Comparison of ENCODE assay signal across 9 cellular contexts in the genomic region with DNA sequence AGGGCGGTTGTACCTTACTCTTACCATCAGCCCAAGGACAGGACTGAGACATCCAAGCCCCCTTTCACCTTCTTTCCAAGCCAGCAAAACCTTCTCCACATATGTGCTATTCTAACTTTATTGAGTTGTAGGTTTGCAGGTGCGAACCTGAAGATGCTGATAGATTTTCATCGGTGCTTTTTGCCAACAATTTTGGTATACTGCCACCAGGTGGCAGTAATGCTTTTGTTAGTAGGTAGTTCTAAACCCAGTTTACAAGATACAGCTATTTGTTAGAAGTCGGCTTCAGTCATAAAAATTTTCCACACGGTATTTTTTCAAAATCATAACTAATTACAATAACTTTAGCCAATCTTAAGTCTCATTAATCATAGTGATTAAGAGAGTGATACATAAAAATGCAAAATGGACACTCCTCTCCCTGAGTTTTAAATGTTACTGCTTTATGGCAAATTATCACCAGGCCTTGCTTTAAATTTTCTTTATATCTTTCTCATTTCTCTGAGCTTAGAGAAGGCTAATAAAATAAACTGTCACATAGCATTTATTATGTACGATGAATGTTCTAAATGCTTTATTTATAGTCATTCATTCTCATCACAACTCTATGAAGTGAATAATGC. TPM values are rescaled to one million over a fixed set of nuclear protein-coding genes. Genes with fewer than 3 reads are reported as not detected.
DNase-seq lines count a peak whose midpoint lies in the region; ATAC-seq and TF ChIP-seq lines count a peak whose summit lies in the region.
"Had no signal": no experiment of that assay in that cellular context is flagged by ENCODE, and none has a peak within 500 bp of the region (broad histone marks: within the 10 kb centered on the region; RNA-seq: fewer than 3 reads in every experiment).

No MANE protein-coding gene starts in this region.

- no peaks in the 10 kb centered on the region for H3K36me3 Mint-ChIP-seq in endothelial cell (ENCODE audit: low read depth, unreplicated experiment)

- peaks cover 5% of the 10 kb centered on the region for H3K4me1 Mint-ChIP-seq in endothelial cell (ENCODE audit: unreplicated experiment)

- TF ChIP-seq CTCF in endothelial cell (IDR thresholded peaks at IDR 0.05; ENCODE audit: unreplicated experiment) (peak; percentile 88), neutrophil (IDR thresholded peaks at IDR 0.05) (peak; percentile 60)

- no peaks in the 10 kb centered on the region for H3K36me3 ChIP-seq in neutrophil

- H3K4me3 ChIP-seq in neutrophil (ENCODE audit: low read depth in 1 of 2, low read length in 1 of 2): no peak overlapping the region

- ATAC-seq in SK-N-SH treated with all-trans-retinoic acid at 6 μM for 48 hours: peak; percentile 56; the same call in 2 of the 3 replicates
- ATAC-seq in GM21423 (IDR thresholded peaks at IDR 0.05; ENCODE audit: unreplicated experiment): no peak
- ATAC-seq in HG03571 (IDR thresholded peaks at IDR 0.05; ENCODE audit: unreplicated experiment): no peak

- H3K4me3 Mint-ChIP-seq in endothelial cell (ENCODE audit: unreplicated experiment): no peak overlapping the region
- H3K4me3 Mint-ChIP-seq: dendritic cell treated with granulocyte-macrophage colony-stimulating factor and Interleukin-4, amounts not matched to agents 40 ng/mL and 50 ng/mL, for 4 days had no signal

- peaks cover 2% of the 10 kb centered on the region for H3K27me3 Mint-ChIP-seq in endothelial cell (ENCODE audit: unreplicated experiment)

- DNase-seq in activated CD4-positive, alpha-beta T cell treated with anti-CD3 and anti-CD28 coated beads for 4 hours: peak; percentile 9 to 41
- no peak for DNase-seq in activated CD4-positive, alpha-beta T cell treated with anti-CD3 and anti-CD28 coated beads for 1 hour
- DNase-seq in KG1 (lab: John Stamatoyannopoulos, UW) (peak; percentile 25), endothelial cell (ENCODE audit: low spot score) (peak; percentile 20)

- H3K4me1 ChIP-seq in neutrophil (ENCODE audit: control insufficient read depth in 1 of 2, insufficient read depth in 1 of 2, low read depth in 1 of 2, low read length in 1 of 2): no peaks in the 10 kb centered on the region

- H3K9me3 Mint-ChIP-seq in endothelial cell (ENCODE audit: unreplicated experiment): no peaks in the 10 kb centered on the region
- H3K9me3 Mint-ChIP-seq: dendritic cell treated with granulocyte-macrophage colony-stimulating factor and Interleukin-4, amounts not matched to agents 40 ng/mL and 50 ng/mL, for 4 days had no signal

- H3K27me3 ChIP-seq in neutrophil: peaks cover 71% of the 10 kb centered on the region

- H3K9me3 ChIP-seq in neutrophil: no peaks in the 10 kb centered on the region

- H3K27ac ChIP-seq in neutrophil: no peak overlapping the region

- no peak overlapping the region for H3K27ac Mint-ChIP-seq in endothelial cell (ENCODE audit: unreplicated experiment)
- H3K27ac Mint-ChIP-seq: dendritic cell treated with granulocyte-macrophage colony-stimulating factor and Interleukin-4, amounts not matched to agents 40 ng/mL and 50 ng/mL, for 4 days had no signal

TF ChIP-seq in SK-N-SH treated with all-trans-retinoic acid at 6 μM for 48 hours, 23 proteins besides CTCF, POLR2A, EP300 and RAD21:
- TF ChIP-seq ISL1 (CRISPR knock-in tag; IDR thresholded peaks at IDR 0.05): no peak
TF ChIP-seq in SK-N-SH treated with all-trans-retinoic acid at 6 μM for 48 hours: peak in this region for 0.

RNA-seq across cellular contexts. Expression of a gene that starts 0.6 kb away (rescaled TPM):
- total RNA-seq in endothelial cell (ENCODE audit: unreplicated experiment): not detected

RNA-seq across cellular contexts. Expression of a gene that starts 52.3 kb away (rescaled TPM):
- 156 TPM for total RNA-seq in endothelial cell (ENCODE audit: unreplicated experiment)
